8 cellular contexts compared by ENCODE assay signal in the genomic region with DNA sequence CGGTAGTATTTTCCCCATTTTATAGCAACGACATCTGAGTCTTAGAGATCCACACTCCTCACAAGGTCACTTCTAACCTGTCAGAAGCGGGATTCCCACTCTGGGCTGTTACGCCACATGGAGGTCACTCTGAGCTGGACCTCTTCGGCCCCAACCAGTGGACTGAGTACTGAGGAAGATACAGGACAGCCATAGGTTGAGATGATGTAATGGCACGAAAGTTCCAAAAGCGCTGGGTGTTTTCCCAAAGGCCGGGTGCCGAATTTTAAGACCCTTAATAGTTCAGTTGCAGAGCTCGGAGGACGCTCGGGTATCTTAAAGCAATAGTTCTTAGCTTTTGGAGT. TPM values are rescaled to one million over a fixed set of nuclear protein-coding genes. Genes with fewer than 3 reads are reported as not detected.
A peak's percentile ranks its signal among the peaks of the same experiment; 100 is the strongest.
DNase-seq lines count a peak whose midpoint lies in the region; ATAC-seq and TF ChIP-seq lines count a peak whose summit lies in the region.

No MANE protein-coding gene starts in this region.

- no peaks in the 10 kb centered on the region for H3K27me3 ChIP-seq in GM06990 (replicated peaks; ENCODE audit: control insufficient read depth, insufficient read depth, low read length)

- no peak for DNase-seq in GM06990 (ENCODE audit: extremely low read depth, insufficient read length)
- no peak for DNase-seq in Jurkat, Clone E6-1 (ENCODE audit: low read depth, low spot score)
- DNase-seq in astrocyte of the hippocampus (ENCODE audit: low read depth, low spot score), result peak; percentile 32
- DNase-seq in immature natural killer cell, result no peak
- peak; percentile 12 to 49 for DNase-seq in stimulated activated naive CD8-positive, alpha-beta T cell treated with anti-CD3 and anti-CD28 coated beads, Interleukin-15, amount 100 ng/mL, for 72 hours
- no peak for DNase-seq in amniotic stem cell (lab: John Stamatoyannopoulos, UW)
- DNase-seq in NCI-H524 treated with DMSO at 0.1 percent for 48 hours (lab: John Stamatoyannopoulos, UW), result no peak

- no peaks in the 10 kb centered on the region for H3K9me3 Mint-ChIP-seq in immature natural killer cell
- H3K9me3 Mint-ChIP-seq in stimulated activated naive CD8-positive, alpha-beta T cell treated with anti-CD3 and anti-CD28 coated beads, Interleukin-15, amount 100 ng/mL, for 72 hours, result peaks cover 0 to 9% of the 10 kb centered on the region in 2 donors

- ATAC-seq in stimulated activated naive CD8-positive, alpha-beta T cell treated with anti-CD3 and anti-CD28 coated beads, Interleukin-15, amount 100 ng/mL, for 72 hours, result peak; percentile 3
- no peak for ATAC-seq in GM18868 (IDR thresholded peaks at IDR 0.05; ENCODE audit: unreplicated experiment)

- H3K27ac Mint-ChIP-seq in immature natural killer cell, result peak overlapping the region; percentile 94 to 99 (median 97)
- peak overlapping the region; percentile 99 for H3K27ac Mint-ChIP-seq in stimulated activated naive CD8-positive, alpha-beta T cell treated with anti-CD3 and anti-CD28 coated beads, Interleukin-15, amount 100 ng/mL, for 72 hours

- H3K4me3 ChIP-seq in GM06990 (replicated peaks; ENCODE audit: low read depth, low read length), result peak overlapping the region; percentile 100
- peak overlapping the region; percentile 98 for H3K4me3 ChIP-seq in Jurkat, Clone E6-1 (ENCODE audit: low read length)

- H3K27me3 Mint-ChIP-seq in immature natural killer cell (ENCODE audit: low read depth in 3 of 3), result peaks cover 7 to 13% (median 8%) of the 10 kb centered on the region in 3 donors
- H3K27me3 Mint-ChIP-seq in stimulated activated naive CD8-positive, alpha-beta T cell treated with anti-CD3 and anti-CD28 coated beads, Interleukin-15, amount 100 ng/mL, for 72 hours, result no peaks in the 10 kb centered on the region

- H3K4me3 Mint-ChIP-seq in immature natural killer cell, result peak overlapping the region; percentile 88 to 97 (median 95)
- H3K4me3 Mint-ChIP-seq in stimulated activated naive CD8-positive, alpha-beta T cell treated with anti-CD3 and anti-CD28 coated beads, Interleukin-15, amount 100 ng/mL, for 72 hours, result peak overlapping the region; percentile 95

- H3K4me1 Mint-ChIP-seq in immature natural killer cell, result peaks cover 27 to 38% of the 10 kb centered on the region in 2 donors
- H3K4me1 Mint-ChIP-seq in stimulated activated naive CD8-positive, alpha-beta T cell treated with anti-CD3 and anti-CD28 coated beads, Interleukin-15, amount 100 ng/mL, for 72 hours, result peaks cover 22% of the 10 kb centered on the region

- no peak for TF ChIP-seq CTCF in GM06990 (IDR thresholded peaks at IDR 0.05; ENCODE audit: insufficient read depth, low read length, poor library complexity, severe bottlenecking)

- H3K36me3 ChIP-seq in GM06990 (ENCODE audit: control insufficient read depth, insufficient read depth, low read length), result no peaks in the 10 kb centered on the region; the same call in none of the 2 replicates

- peaks cover 8 to 18% (median 9%) of the 10 kb centered on the region in 3 donors for H3K36me3 Mint-ChIP-seq in immature natural killer cell

RNA-seq across cellular contexts. Expression of gene GHITM, which starts 0.7 kb away (rescaled TPM):
- polyA plus RNA-seq in Jurkat, Clone E6-1 (2012; ENCODE audit: insufficient read depth, insufficient read length), result 139 TPM
- 100 to 1,000 TPM; 299 to 699 (median 342) TPM for polyA plus RNA-seq in immature natural killer cell

RNA-seq across cellular contexts. Expression of gene GPR15LG, which starts 33.6 kb away (rescaled TPM):
- not detected for polyA plus RNA-seq in Jurkat, Clone E6-1 (2012; ENCODE audit: insufficient read depth, insufficient read length)
- not detected for polyA plus RNA-seq in immature natural killer cell

RNA-seq across cellular contexts. Expression of gene CDHR1, which starts 54.3 kb away (rescaled TPM):
- polyA plus RNA-seq in Jurkat, Clone E6-1 (2012; ENCODE audit: insufficient read depth, insufficient read length), result not detected
- polyA plus RNA-seq in immature natural killer cell, result 1 to 10 TPM in 2 of 3 donors, under 1 TPM in 1; 0.27 to 5.9 (median 4.1) TPM

Comparison
In these comparisons a context has a peak if more than half of its experiments do, and no peak if none do; other contexts are left out.
1. DNase-seq: peak in astrocyte of the hippocampus (single experiment) and stimulated activated naive CD8-positive, alpha-beta T cell treated with anti-CD3 and anti-CD28 coated beads, Interleukin-15, amount 100 ng/mL, for 72 hours (2 of 2); none in GM06990 (single experiment), Jurkat, Clone E6-1 (single experiment), immature natural killer cell (0 of 3), amniotic stem cell (single experiment) and NCI-H524 treated with DMSO at 0.1 percent for 48 hours (single experiment).